13 cellular contexts compared by ENCODE assay signal in genomic region chr6:169269180-169270076, GRCh38. TPM values are rescaled to one million over a fixed set of nuclear protein-coding genes. Genes with fewer than 3 reads are reported as not detected.
DNase-seq lines count a peak whose midpoint lies in the region; ATAC-seq and TF ChIP-seq lines count a peak whose summit lies in the region.
"Had no signal": no experiment of that assay in that cellular context is flagged by ENCODE, and none has a peak within 500 bp of the region (broad histone marks: within the 10 kb centered on the region; RNA-seq: fewer than 3 reads in every experiment).

No MANE protein-coding gene starts in this region.

- no peak overlapping the region for H3K4me3 Mint-ChIP-seq in GM23338
- H3K4me3 Mint-ChIP-seq: natural killer cell had no signal

- H3K4me1 Mint-ChIP-seq in GM23338, result peaks cover 29% of the 10 kb centered on the region

- H3K36me3 Mint-ChIP-seq in GM23338 (ENCODE audit: low read depth), result peaks cover 10% of the 10 kb centered on the region; the same call in 1 of the 3 replicates
- H3K36me3 Mint-ChIP-seq: natural killer cell had no signal

- no peak for ATAC-seq in GM23338
- ATAC-seq: natural killer cell had no signal

- no peak overlapping the region for H3K27ac Mint-ChIP-seq in GM23338
- H3K27ac Mint-ChIP-seq: natural killer cell had no signal

- H4K20me1 ChIP-seq in GM23338 (replicated peaks; ENCODE audit: insufficient read depth), result no peaks in the 10 kb centered on the region

- no peaks in the 10 kb centered on the region; the same call in 1 of the 2 replicates for H3K9me2 ChIP-seq in GM23338 (ENCODE audit: insufficient read depth)

- H3K27ac ChIP-seq in GM23338 (ENCODE audit: low read depth), result no peak overlapping the region
- no peak overlapping the region for H3K27ac ChIP-seq in dorsolateral prefrontal cortex

- H3K27me3 ChIP-seq in GM23338 (ENCODE audit: insufficient read depth) (no peaks in the 10 kb centered on the region), dorsolateral prefrontal cortex (no peaks in the 10 kb centered on the region)

- H3K4me3 ChIP-seq in GM23338, result no peak overlapping the region
- no peak overlapping the region for H3K4me3 ChIP-seq in fibroblast of the aortic adventitia (ENCODE audit: low read depth, low read length)
- H3K4me3 ChIP-seq in dorsolateral prefrontal cortex, result no peak overlapping the region

- H3K4me2 ChIP-seq in GM23338, result peak overlapping the region; percentile 39; the same call in 1 of the 2 replicates

- H3K27me3 Mint-ChIP-seq in GM23338 (ENCODE audit: insufficient read depth, low read depth, poor library complexity), result no peaks in the 10 kb centered on the region

- no peaks in the 10 kb centered on the region; the same call in 1 of the 2 replicates for H3K36me3 ChIP-seq in GM23338 (ENCODE audit: insufficient read depth)

- H2AFZ ChIP-seq in GM23338, result no peak overlapping the region

- intact Hi-C loops in dorsolateral prefrontal cortex (cut with DNase I), result no loop called here

- no peaks in the 10 kb centered on the region for H3K79me2 ChIP-seq in GM23338 (replicated peaks; ENCODE audit: insufficient read depth)

- peaks cover 18% of the 10 kb centered on the region for H3K4me1 ChIP-seq in GM23338 (ENCODE audit: insufficient read depth)

- H3F3A ChIP-seq in GM23338 (replicated peaks; ENCODE audit: low read depth), result no peaks in the 10 kb centered on the region

- no peak for DNase-seq in GM23338 (ENCODE audit: low spot score)
- DNase-seq in SKM-1 treated with dmso at 0.1 percent for 144 hours (lab: John Stamatoyannopoulos, UW; ENCODE audit: unreplicated experiment), result peak; percentile 65
- peak; percentile 94 for DNase-seq in fibroblast of the aortic adventitia (ENCODE audit: low read depth)
- DNase-seq in renal cortical epithelial cell (ENCODE audit: low read depth), result peak; percentile 44
- DNase-seq in activated CD4-positive, alpha-beta T cell treated with anti-CD3 and anti-CD28 coated beads for 1 hour, result no peak
- DNase-seq in NCI-H526 (lab: John Stamatoyannopoulos, UW), result no peak
- DNase-seq in dorsolateral prefrontal cortex, result no peak
- no peak for DNase-seq in effector CD8-positive, alpha-beta T cell (lab: John Stamatoyannopoulos, UW)
- DNase-seq: hippocampal formation, Karpas-422, natural killer cell, NCI-H748 treated with DMSO at 0.1 percent for 48 hours, T-helper 9 cell had no signal

- H3K9me3 Mint-ChIP-seq in GM23338, result peaks cover 17% of the 10 kb centered on the region
- H3K9me3 Mint-ChIP-seq: natural killer cell had no signal

- TF ChIP-seq CTCF in GM23338 (conservative IDR thresholded peaks at IDR 0.05; ENCODE audit: low read depth in 2 of 2) (no peak), fibroblast of the aortic adventitia (IDR thresholded peaks at IDR 0.05; ENCODE audit: insufficient read depth, low read length) (no peak), dorsolateral prefrontal cortex (IDR thresholded peaks at IDR 0.05 in 54 of 56, conservative IDR thresholded peaks at IDR 0.05 in 2 of 56; ENCODE audit: low read depth in 1 of 56, partially characterized antibody in 56 of 56) (no peak)

TF ChIP-seq in GM23338, 12 proteins besides CTCF, POLR2A, EP300 and RAD21 (continues in another document):
- TF ChIP-seq EZH2phosphoT487 (IDR thresholded peaks at IDR 0.05; ENCODE audit: unreplicated experiment) (no peak), POLR2AphosphoS5 (IDR thresholded peaks at IDR 0.05; ENCODE audit: low read depth) (no peak), ZNF114 (CRISPR knock-in tag; IDR thresholded peaks at IDR 0.05) (no peak), CREB1 (CRISPR knock-in tag; IDR thresholded peaks at IDR 0.05; ENCODE audit: low read depth) (no peak), ZNF462 (CRISPR knock-in tag; IDR thresholded peaks at IDR 0.05) (no peak), ZNF331 (CRISPR knock-in tag; IDR thresholded peaks at IDR 0.05; ENCODE audit: low read depth) (no peak), REST (IDR thresholded peaks at IDR 0.05; ENCODE audit: unreplicated experiment) (no peak), NANOG (IDR thresholded peaks at IDR 0.05; ENCODE audit: borderline replicate concordance) (no peak)

RNA-seq across cellular contexts. Expression of gene THBS2, which starts 15.8 kb away (rescaled TPM):
- total RNA-seq in GM23338 (2014; rRNA removed; shearing (Covaris generic)), result 40.7 and 44.7 TPM in 2 replicates
- 7.8 and 7.9 TPM in 2 replicates for polyA plus RNA-seq in GM23338 (2016; fragmentation: Nextera tagmentation; extraction: Ambion mirVana)
- total RNA-seq in fibroblast of the aortic adventitia (ENCODE audit: low replicate concordance), result 322 and 519 TPM in 2 replicates
- 6.5 and 23.6 TPM in 2 replicates for total RNA-seq in renal cortical epithelial cell
- 10 to 100 TPM in 119 of 120 experiments, 1 to 10 TPM in 1; 9.6 to 96.0 (median 23.8) TPM for total RNA-seq in dorsolateral prefrontal cortex
- total RNA-seq: natural killer cell had no signal

Comparison
In these comparisons a context has a peak if more than half of its experiments do, and no peak if none do; other contexts are left out.
1. DNase-seq: peak in SKM-1 treated with dmso at 0.1 percent for 144 hours (single experiment), fibroblast of the aortic adventitia (single experiment) and renal cortical epithelial cell (single experiment); none in GM23338 (single experiment), activated CD4-positive, alpha-beta T cell treated with anti-CD3 and anti-CD28 coated beads for 1 hour (single experiment), NCI-H526 (0 of 2), dorsolateral prefrontal cortex (0 of 10) and effector CD8-positive, alpha-beta T cell (single experiment).